ENCODE assay signal across 9 cellular contexts in genomic region chr10:80493482-80494021, GRCh38. TPM values are rescaled to one million over a fixed set of nuclear protein-coding genes. Genes with fewer than 3 reads are reported as not detected.
DNase-seq lines count a peak whose midpoint lies in the region; ATAC-seq and TF ChIP-seq lines count a peak whose summit lies in the region.
"Had no signal": no experiment of that assay in that cellular context is flagged by ENCODE, and none has a peak within 500 bp of the region (broad histone marks: within the 10 kb centered on the region; RNA-seq: fewer than 3 reads in every experiment).

No MANE protein-coding gene starts in this region.

- H3K27me3 ChIP-seq in suprapubic skin, result no peaks in the 10 kb centered on the region

- H3K27ac ChIP-seq in SK-N-MC (peak overlapping the region; percentile 25; the same call in 1 of the 2 replicates), suprapubic skin (peak overlapping the region; percentile 47)
- H3K27ac ChIP-seq: 22Rv1 had no signal

- peaks cover 97% of the 10 kb centered on the region for H3K4me1 ChIP-seq in suprapubic skin

- peak; percentile 54 for ATAC-seq in HG02623 (IDR thresholded peaks at IDR 0.05; ENCODE audit: unreplicated experiment)

- DNase-seq in DMS53 (lab: John Stamatoyannopoulos, UW) (peak; percentile 11), DMS53 treated with DMSO at 0.1 percent for 48 hours (lab: John Stamatoyannopoulos, UW; ENCODE audit: unreplicated experiment) (no peak), SK-N-MC (ENCODE audit: low read depth, low spot score) (peak; percentile 3), fibroblast of villous mesenchyme (ENCODE audit: low read depth) (peak; percentile 30), suprapubic skin (ENCODE audit: low spot score in 2 of 2) (no peak), NCI-H146 treated with DMSO at 0.1 percent for 48 hours (lab: John Stamatoyannopoulos, UW; ENCODE audit: unreplicated experiment) (no peak), A172 (ENCODE audit: low spot score) (no peak)

- no peaks in the 10 kb centered on the region for H3K9me3 ChIP-seq in SK-N-MC (ENCODE audit: low read depth, low read length)
- H3K9me3 ChIP-seq in suprapubic skin, result no peaks in the 10 kb centered on the region

- no peak overlapping the region for H3K4me3 ChIP-seq in SK-N-MC
- H3K4me3 ChIP-seq in fibroblast of villous mesenchyme (ENCODE audit: low read depth, low read length), result no peak overlapping the region
- no peak overlapping the region for H3K4me3 ChIP-seq in suprapubic skin

- 30% methylated on average over 3 of the region's 4 CpGs for WGBS in suprapubic skin

- H3K36me3 ChIP-seq in SK-N-MC (ENCODE audit: insufficient read depth, low read length) (no peaks in the 10 kb centered on the region; the same call in 1 of the 2 replicates), suprapubic skin (peaks cover 32% of the 10 kb centered on the region)

- no peak for TF ChIP-seq EP300 in suprapubic skin (IDR thresholded peaks at IDR 0.05)

- TF ChIP-seq POLR2A in suprapubic skin (IDR thresholded peaks at IDR 0.05), result no peak

- no peak overlapping the region for H3K9ac ChIP-seq in SK-N-MC (ENCODE audit: insufficient read length)

- TF ChIP-seq CTCF in fibroblast of villous mesenchyme (IDR thresholded peaks at IDR 0.05; ENCODE audit: insufficient read depth, low read depth, low read length) (no peak), suprapubic skin (IDR thresholded peaks at IDR 0.05) (no peak)

RNA-seq across cellular contexts. Expression of gene TSPAN14, which starts 39.4 kb away (rescaled TPM):
- total RNA-seq in fibroblast of villous mesenchyme (39.0 and 51.4 TPM in 2 replicates), suprapubic skin (100 to 1,000 TPM in 3 of 4 donors, 10 to 100 TPM in 1; 99.7 to 145 (median 122) TPM)
- 35.0 and 38.4 TPM in 2 replicates for total RNA-seq in A172 (2014; rRNA removed; shearing (Covaris generic))

RNA-seq across cellular contexts. Expression of gene SH2D4B, which starts 44.1 kb away (rescaled TPM):
- total RNA-seq in fibroblast of villous mesenchyme (under 0.01 TPM in 1 of 2 replicates, not detected in the other), suprapubic skin (under 1 TPM in 2 of 4 donors, not detected in 2; 0.18 to 0.23 TPM)
- 0.07 and 0.53 TPM in 2 replicates for total RNA-seq in A172 (2014; rRNA removed; shearing (Covaris generic))

Comparison
In these comparisons a context has a peak if more than half of its experiments do, and no peak if none do; other contexts are left out.
1. DNase-seq: peak in DMS53 (single experiment), SK-N-MC (single experiment) and fibroblast of villous mesenchyme (single experiment); none in DMS53 treated with DMSO at 0.1 percent for 48 hours (single experiment), suprapubic skin (0 of 2), NCI-H146 treated with DMSO at 0.1 percent for 48 hours (single experiment) and A172 (single experiment).